Comparison of ENCODE assay signal across 9 cellular contexts in the genomic region with DNA sequence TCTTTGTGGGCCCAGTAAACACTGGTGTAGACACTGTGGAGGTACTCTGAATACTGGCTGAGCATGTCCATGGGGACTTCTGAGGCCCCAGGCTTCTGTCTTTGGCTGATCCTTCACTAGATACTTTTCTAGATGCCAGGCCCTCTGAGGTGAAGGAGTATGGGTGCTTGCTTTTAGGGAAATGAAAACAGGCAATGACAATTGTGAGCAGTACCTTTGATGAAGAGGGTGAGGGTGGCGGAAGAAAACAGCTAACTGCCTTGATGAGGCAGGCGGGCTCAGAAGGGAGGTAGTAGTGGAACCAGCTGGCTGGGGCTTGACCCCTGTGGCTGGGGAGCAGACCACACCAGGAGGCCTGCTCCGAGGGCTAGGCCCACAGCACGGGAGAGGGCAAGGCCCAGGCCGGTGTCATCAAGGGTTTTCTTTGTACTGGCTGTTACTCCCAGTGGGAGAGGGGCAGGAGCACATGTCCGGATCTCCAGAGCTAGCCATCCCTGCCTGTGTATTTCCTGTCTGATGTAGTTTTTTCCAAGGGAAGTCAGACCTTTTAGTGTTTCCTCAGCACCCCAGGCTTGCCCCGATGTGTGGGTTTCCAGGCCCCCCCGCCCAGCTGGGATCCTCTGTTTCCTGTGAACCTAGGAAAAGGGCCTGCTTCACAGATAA. TPM values are rescaled to one million over a fixed set of nuclear protein-coding genes. Genes with fewer than 3 reads are reported as not detected.
DNase-seq lines count a peak whose midpoint lies in the region; ATAC-seq, FAIRE-seq and TF ChIP-seq lines count a peak whose summit lies in the region.
"Had no signal": no experiment of that assay in that cellular context is flagged by ENCODE, and none has a peak within 500 bp of the region (broad histone marks: within the 10 kb centered on the region; RNA-seq: fewer than 3 reads in every experiment).

No MANE protein-coding gene starts in this region.

- H3K36me3 ChIP-seq in transverse colon (no peaks in the 10 kb centered on the region), pancreas (no peaks in the 10 kb centered on the region)

- intact Hi-C loops in activated CD4-positive, alpha-beta T cell treated with anti-CD3 and anti-CD28 coated beads, Interleukin-2, amount 10 ng/mL, durations not matched to agents 24 days and 14 days (cut with micrococcal nuclease) = no loop called here
- intact Hi-C loops in transverse colon (cut with DNase I; ENCODE audit: low total_unique reads) = no loop called here
- intact Hi-C loops in pancreas (cut with DNase I) = no loop called here

- no peaks in the 10 kb centered on the region for H3K27me3 Mint-ChIP-seq in activated CD4-positive, alpha-beta T cell treated with anti-CD3 and anti-CD28 coated beads, Interleukin-2, amount 10 ng/mL, durations not matched to agents 24 days and 14 days

- ATAC-seq in pancreas (no peak), HG02763 (IDR thresholded peaks at IDR 0.05; ENCODE audit: unreplicated experiment) (no peak)

- peak; percentile 73 for DNase-seq in activated CD4-positive, alpha-beta T cell treated with anti-CD3 and anti-CD28 coated beads, Interleukin-2, amount 10 ng/mL, durations not matched to agents 24 days and 14 days
- no peak for DNase-seq in activated CD4-positive, alpha-beta T cell treated with anti-CD3 and anti-CD28 coated beads for 48 hours
- DNase-seq in cardiac fibroblast (ENCODE audit: low read depth in 2 of 2) = peak; percentile 41 to 50
- peak; percentile 56 for DNase-seq in medulla oblongata (ENCODE audit: extremely low spot score)
- peak; percentile 20 for DNase-seq in transverse colon
- no peak for DNase-seq in SHP77 (lab: John Stamatoyannopoulos, UW)
- DNase-seq in pancreas = no peak

- peak overlapping the region; percentile 96 for H3K4me3 Mint-ChIP-seq in activated CD4-positive, alpha-beta T cell treated with anti-CD3 and anti-CD28 coated beads, Interleukin-2, amount 10 ng/mL, durations not matched to agents 24 days and 14 days

- H3K4me1 Mint-ChIP-seq in activated CD4-positive, alpha-beta T cell treated with anti-CD3 and anti-CD28 coated beads, Interleukin-2, amount 10 ng/mL, durations not matched to agents 24 days and 14 days = peaks cover 71% of the 10 kb centered on the region

- TF ChIP-seq POLR2A in transverse colon (IDR thresholded peaks at IDR 0.05) = no peak

- H3K4me3 ChIP-seq in cardiac fibroblast (replicated peaks in 1 of 2; ENCODE audit: low read depth in 2 of 2, low read length in 2 of 2) (no peak overlapping the region), transverse colon (no peak overlapping the region), pancreas (no peak overlapping the region)

- H3K27me3 ChIP-seq in transverse colon (no peaks in the 10 kb centered on the region), pancreas (no peaks in the 10 kb centered on the region)

- 71 to 87% methylated on average over 2 to 8 of the region's 8 CpGs for WGBS in transverse colon (ENCODE audit: low coverage in 1 of 2), 2 donors
- 78 to 80% methylated on average over 8 of the region's 8 CpGs for WGBS in pancreas, 2 donors

- no peaks in the 10 kb centered on the region for H3K9me3 Mint-ChIP-seq in activated CD4-positive, alpha-beta T cell treated with anti-CD3 and anti-CD28 coated beads, Interleukin-2, amount 10 ng/mL, durations not matched to agents 24 days and 14 days

- peak overlapping the region; percentile 95 for H3K27ac Mint-ChIP-seq in activated CD4-positive, alpha-beta T cell treated with anti-CD3 and anti-CD28 coated beads, Interleukin-2, amount 10 ng/mL, durations not matched to agents 24 days and 14 days

- peak overlapping the region; percentile 34 to 98 (median 50) for H3K27ac ChIP-seq in transverse colon
- no peak overlapping the region for H3K27ac ChIP-seq in pancreas
- H3K27ac ChIP-seq: VCaP had no signal

- in situ Hi-C loops in transverse colon (cut with MboI; ENCODE audit: low pct_ligation_motif_present in 1 of 4, low pct_unique_long_range_greater_than_20kb in 1 of 4, low sequenced_read_pairs in 3 of 4) = no loop called here

- H3K36me3 Mint-ChIP-seq in activated CD4-positive, alpha-beta T cell treated with anti-CD3 and anti-CD28 coated beads, Interleukin-2, amount 10 ng/mL, durations not matched to agents 24 days and 14 days (ENCODE audit: low read depth) = peaks cover 46% of the 10 kb centered on the region

- TF ChIP-seq EP300 in transverse colon (IDR thresholded peaks at IDR 0.05; ENCODE audit: low read depth) = no peak

- H3K9me3 ChIP-seq in transverse colon (no peaks in the 10 kb centered on the region), pancreas (no peaks in the 10 kb centered on the region)

- FAIRE-seq in pancreas (lab: Jason Lieb, UNC) = no peak

- peaks cover 15 to 70% (median 33%) of the 10 kb centered on the region in 4 donors for H3K4me1 ChIP-seq in transverse colon
- H3K4me1 ChIP-seq in pancreas = peaks cover 0 to 3% (median 0%) of the 10 kb centered on the region in 3 donors

- TF ChIP-seq CTCF in cardiac fibroblast (IDR thresholded peaks at IDR 0.05; ENCODE audit: low read depth, low read length) (no peak), transverse colon (IDR thresholded peaks at IDR 0.05) (no peak), pancreas (IDR thresholded peaks at IDR 0.05) (no peak)

RNA-seq across cellular contexts. Expression of gene PLCG1, which starts 3.9 kb away (rescaled TPM):
- 246 and 255 TPM in 2 replicates for total RNA-seq in activated CD4-positive, alpha-beta T cell treated with anti-CD3 and anti-CD28 coated beads, Interleukin-2, amount 10 ng/mL, durations not matched to agents 24 days and 14 days
- total RNA-seq in transverse colon = 100 to 1,000 TPM in 3 of 4 donors, 10 to 100 TPM in 1; 82.7 to 377 (median 155) TPM
- total RNA-seq in pancreas = 10 to 100 TPM in 5 of 6 donors, 1 to 10 TPM in 1; 9.9 to 38.9 (median 18.5) TPM
- 10 to 100 TPM; 40.6 to 41.7 TPM for polyA plus RNA-seq in pancreas

Comparison
In these comparisons a context has a peak if more than half of its experiments do, and no peak if none do; other contexts are left out.
1. DNase-seq: peak in activated CD4-positive, alpha-beta T cell treated with anti-CD3 and anti-CD28 coated beads, Interleukin-2, amount 10 ng/mL, durations not matched to agents 24 days and 14 days (single experiment), cardiac fibroblast (2 of 2), medulla oblongata (single experiment) and transverse colon (single experiment); none in activated CD4-positive, alpha-beta T cell treated with anti-CD3 and anti-CD28 coated beads for 48 hours (single experiment), SHP77 (0 of 2) and pancreas (0 of 6).
2. H3K27ac ChIP-seq: peak in transverse colon (4 of 4); none in pancreas (0 of 4).